ENCODE assay signal across 12 cellular contexts in genomic region chrX:106959897-106960296, GRCh38. TPM values are rescaled to one million over a fixed set of nuclear protein-coding genes. Genes with fewer than 3 reads are reported as not detected.
DNase-seq lines count a peak whose midpoint lies in the region; ATAC-seq, FAIRE-seq and TF ChIP-seq lines count a peak whose summit lies in the region.
"Had no signal": no experiment of that assay in that cellular context is flagged by ENCODE, and none has a peak within 500 bp of the region (broad histone marks: within the 10 kb centered on the region; RNA-seq: fewer than 3 reads in every experiment).

No MANE protein-coding gene starts in this region.

- H3K27me3 ChIP-seq in upper lobe of left lung: no peaks in the 10 kb centered on the region

- H3K9me3 ChIP-seq in upper lobe of left lung: no peaks in the 10 kb centered on the region
- H3K9me3 ChIP-seq: lower lobe of right lung had no signal

- no peak for TF ChIP-seq POLR2A in upper lobe of left lung (IDR thresholded peaks at IDR 0.05)

- H3K4me1 ChIP-seq in upper lobe of left lung: no peaks in the 10 kb centered on the region
- H3K4me1 ChIP-seq: lower lobe of right lung had no signal

- FAIRE-seq in A204.1 (lab: Jason Lieb, UNC): peak; percentile 16

- peak; percentile 9 for TF ChIP-seq CTCF in HFF-Myc (IDR thresholded peaks at IDR 0.05; ENCODE audit: low read depth, low read length, missing control alignments)
- TF ChIP-seq CTCF in upper lobe of left lung (IDR thresholded peaks at IDR 0.05): no peak
- TF ChIP-seq CTCF in GM10266 (IDR thresholded peaks at IDR 0.05; ENCODE audit: control insufficient read depth, insufficient read depth, low read depth, missing control alignments): no peak

- H3K27ac ChIP-seq in upper lobe of left lung: no peak overlapping the region
- H3K27ac ChIP-seq: coronary artery, lower lobe of right lung had no signal

- 62 to 76% methylated on average over 2 of the region's 2 CpGs for WGBS in upper lobe of left lung, 2 donors

- peaks cover 0 to 13% (median 0%) of the 10 kb centered on the region in 4 donors for H3K36me3 ChIP-seq in upper lobe of left lung

- TF ChIP-seq EP300 in upper lobe of left lung (IDR thresholded peaks at IDR 0.05): no peak

- DNase-seq in HFF-Myc (ENCODE audit: extremely low read depth, low read depth): no peak
- peak; percentile 28 for DNase-seq in amniotic epithelial cell (ENCODE audit: low read depth)
- peak; percentile 54 for DNase-seq in islet precursor cell
- no peak for DNase-seq in DMS153 (lab: John Stamatoyannopoulos, UW)
- no peak for DNase-seq in upper lobe of left lung
- no peak for DNase-seq in GM10266 (ENCODE audit: extremely low spot score)
- DNase-seq: activated CD8-positive, alpha-beta T cell treated with anti-CD3 and anti-CD28 coated beads for 36 hours; lower lobe of right lung had no signal

- H3K4me3 ChIP-seq in HFF-Myc (replicated peaks; ENCODE audit: low read depth, low read length) (no peak overlapping the region), upper lobe of left lung (no peak overlapping the region)
- H3K4me3 ChIP-seq: coronary artery, lower lobe of right lung had no signal

- ATAC-seq in upper lobe of left lung (ENCODE audit: low FRiP score in 2 of 2) (no peak), GM18867 (IDR thresholded peaks at IDR 0.05; ENCODE audit: unreplicated experiment) (no peak)
- ATAC-seq: activated CD8-positive, alpha-beta T cell treated with anti-CD3 and anti-CD28 coated beads for 36 hours had no signal

RNA-seq across cellular contexts. Expression of gene CLDN2, which starts 39.7 kb away (rescaled TPM):
- total RNA-seq in upper lobe of left lung: 1 to 10 TPM in 1 of 6 donors, under 1 TPM in 3, not detected in 2; 0.20 to 1.0 (median 0.64) TPM
- total RNA-seq: activated CD8-positive, alpha-beta T cell treated with anti-CD3 and anti-CD28 coated beads for 36 hours; Daoy; lower lobe of right lung had no signal

RNA-seq across cellular contexts. Expression of gene MORC4, which starts 40.1 kb away (rescaled TPM):
- total RNA-seq in upper lobe of left lung: 10 to 100 TPM; 10.3 to 23.0 (median 16.3) TPM

RNA-seq across cellular contexts. Expression of gene RIPPLY1, which starts 56.8 kb away (rescaled TPM):
- total RNA-seq in upper lobe of left lung: not detected
- total RNA-seq: activated CD8-positive, alpha-beta T cell treated with anti-CD3 and anti-CD28 coated beads for 36 hours; Daoy; lower lobe of right lung had no signal

Comparison
In these comparisons a context has a peak if more than half of its experiments do, and no peak if none do; other contexts are left out.
1. DNase-seq: peak in amniotic epithelial cell (single experiment) and islet precursor cell (single experiment); none in HFF-Myc (single experiment), DMS153 (single experiment), upper lobe of left lung (0 of 2) and GM10266 (single experiment).